ENCODE assay signal across 8 cellular contexts in the genomic region with DNA sequence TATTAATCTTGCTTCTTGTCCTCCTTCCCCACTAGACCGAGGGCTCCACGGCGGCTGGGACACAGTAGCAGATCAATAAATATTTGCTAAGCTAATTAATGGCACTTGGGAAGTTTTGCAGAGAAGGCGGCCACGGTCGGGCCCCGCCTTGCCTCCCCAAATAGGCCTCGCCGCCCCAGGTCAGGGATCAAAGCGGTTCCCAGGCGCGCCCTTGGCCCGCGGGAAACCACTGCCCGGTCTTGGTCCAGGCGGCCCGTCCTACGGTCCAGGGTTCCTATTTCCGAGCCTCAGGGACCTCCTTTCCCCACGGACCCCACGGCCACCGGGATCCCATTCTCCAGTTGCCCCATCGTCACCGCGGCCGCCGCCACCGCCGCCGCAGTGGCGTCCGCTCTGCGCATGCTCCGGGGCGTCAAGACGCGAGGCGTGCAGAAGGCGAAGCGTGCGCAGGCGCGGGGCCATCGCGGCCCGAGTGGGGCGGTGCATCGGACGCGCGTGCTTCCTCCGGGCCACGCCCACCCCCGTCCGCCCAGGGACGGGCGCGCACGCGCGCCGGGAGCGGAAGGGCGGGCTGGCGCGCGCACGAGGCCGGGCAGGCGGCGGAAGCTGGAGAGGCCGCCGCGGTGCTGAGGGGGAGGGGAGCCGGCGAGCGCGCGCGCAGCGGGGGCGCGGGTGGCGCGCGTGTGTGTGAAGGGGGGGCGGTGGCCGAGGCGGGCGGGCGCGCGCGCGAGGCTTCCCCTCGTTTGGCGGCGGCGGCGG. TPM values are rescaled to one million over a fixed set of nuclear protein-coding genes. Genes with fewer than 3 reads are reported as not detected.
A peak's percentile ranks its signal among the peaks of the same experiment; 100 is the strongest.
DNase-seq lines count a peak whose midpoint lies in the region; TF ChIP-seq lines count a peak whose summit lies in the region.

SMARCA4 (plus strand) TSS at position 717 of the 759 bp plus-strand sequence. CDS start 23,122 bp downstream, outside the sequence.

- H4K20me1 ChIP-seq in SK-N-SH (ENCODE audit: insufficient read depth): peaks cover 33% of the 10 kb centered on the region

- H3K27ac ChIP-seq in SK-N-SH (ENCODE audit: low read depth in 2 of 2, low read length in 1 of 2) (peak within 1 kb of the TSS; percentile 58 to 79), substantia nigra (ENCODE audit: low read depth, low read length, poor library complexity, severe bottlenecking) (peak within 1 kb of the TSS; percentile 90)

- peaks cover 5% of the 10 kb centered on the region; the same call in 1 of the 2 replicates for H3K36me3 Mint-ChIP-seq in HFFc6 (ENCODE audit: low read depth)

- H3F3A ChIP-seq in SK-N-SH (replicated peaks; ENCODE audit: insufficient read depth): peaks cover 2% of the 10 kb centered on the region

- H3K9ac ChIP-seq in SK-N-SH: peak within 1 kb of the TSS; percentile 88

- H3K36me3 ChIP-seq in SK-N-SH (replicated peaks in 1 of 2; ENCODE audit: control insufficient read depth in 1 of 2, insufficient read depth in 2 of 2, low read length in 1 of 2): no peaks in the 10 kb centered on the region

- H3K9me2 ChIP-seq in SK-N-SH: no peaks in the 10 kb centered on the region

- H3K4me2 ChIP-seq in SK-N-SH: peak within 1 kb of the TSS; percentile 98

- WGBS in SK-N-SH (ENCODE audit: low lambda C conversion rate): 1% methylated on average over 20 of the region's 100 CpGs

- CTCF ChIA-PET in SK-N-SH (lab: Yijun Ruan, JAX): interaction anchor here (0.8 to 5.2 kb wide), 3 partner anchors 19 to 166 kb away, joined by 4 to 27 read pairs (median 15); no protein-coding TSS in a partner anchor

- H3K79me2 ChIP-seq in SK-N-SH (ENCODE audit: insufficient read depth): peaks cover 54% of the 10 kb centered on the region

- no peaks in the 10 kb centered on the region for H3K9me3 Mint-ChIP-seq in HFFc6

- POLR2A ChIA-PET in SK-N-SH (lab: Yijun Ruan, JAX): interaction anchor here (0.7 to 1.2 kb wide), 2 partner anchors 10 to 125 kb away, joined by 3 to 4 read pairs; partner anchors contain the start of gene TMED1

- H3K4me3 Mint-ChIP-seq in HFFc6: peak within 1 kb of the TSS; percentile 94

- no peak for TF ChIP-seq EP300 in SK-N-SH (IDR thresholded peaks at IDR 0.05; ENCODE audit: borderline replicate concordance in 1 of 2, low read depth in 1 of 2, low read length in 1 of 2)

- peak within 1 kb of the TSS; percentile 90 for H2AFZ ChIP-seq in SK-N-SH (ENCODE audit: low read depth)

- no peaks in the 10 kb centered on the region for H3K9me3 ChIP-seq in SK-N-SH

- TF ChIP-seq CTCF in HFFc6 (IDR thresholded peaks at IDR 0.05) (no peak), SK-N-SH (IDR thresholded peaks at IDR 0.05) (no peak)

- no peak for TF ChIP-seq RAD21 in SK-N-SH (IDR thresholded peaks at IDR 0.05; ENCODE audit: low read length)

- peaks cover 22% of the 10 kb centered on the region for H3K4me1 Mint-ChIP-seq in HFFc6 (ENCODE audit: low read depth)

- H3K27ac Mint-ChIP-seq in HFFc6: peak within 1 kb of the TSS; percentile 91

- no peaks in the 10 kb centered on the region; the same call in 1 of the 2 replicates for H3K27me3 Mint-ChIP-seq in HFFc6 (ENCODE audit: insufficient read depth)

- H3K27me3 ChIP-seq in SK-N-SH (ENCODE audit: insufficient read depth): no peaks in the 10 kb centered on the region

- H3K4me1 ChIP-seq in SK-N-SH (ENCODE audit: control insufficient read depth in 1 of 2, insufficient read depth in 2 of 2, low read depth in 1 of 2, low read length in 1 of 2): peaks cover 0 to 9% of the 10 kb centered on the region in 2 experiments; a peak in 2 of 4 replicates

- DNase-seq in GM04503 (ENCODE audit: low read depth) (peak; percentile 65), HFFc6 (peak; percentile 92), NCI-H1092 (lab: John Stamatoyannopoulos, UW) (peak; percentile 95), SK-N-SH (peak; percentile 100), germinal center (ENCODE audit: low spot score) (peak; percentile 100), non-pigmented ciliary epithelial cell (ENCODE audit: low read depth) (peak; percentile 72), substantia nigra (lab: John Stamatoyannopoulos, UW) (peak; percentile 44 to 99 (median 90))
- peak; percentile 98 for DNase-seq in activated naive CD4-positive, alpha-beta T cell treated with anti-CD3 and anti-CD28 coated beads, Interleukin-2, amount 50 U/mL, for 16 hours

- peak within 1 kb of the TSS; percentile 66 to 76 for H3K4me3 ChIP-seq in SK-N-SH (ENCODE audit: low read depth in 2 of 2, low read length in 1 of 2)

TF ChIP-seq in SK-N-SH, 30 proteins besides CTCF, POLR2A, EP300 and RAD21:
- TF ChIP-seq FOXM1 (IDR thresholded peaks at IDR 0.05; ENCODE audit: low read depth) (no peak), POLR2AphosphoS5 (IDR thresholded peaks at IDR 0.05; ENCODE audit: low read depth, low read length) (peak; percentile 53; the same call in 1 of the 2 replicates), GABPA (IDR thresholded peaks at IDR 0.05; ENCODE audit: low read depth) (peak; percentile 49; the same call in 1 of the 2 replicates), NRF1 (IDR thresholded peaks at IDR 0.05; ENCODE audit: low read depth, low read length) (peak; percentile 100), TEAD4 (IDR thresholded peaks at IDR 0.05; ENCODE audit: borderline replicate concordance, insufficient read depth) (no peak), MXI1 (IDR thresholded peaks at IDR 0.05; ENCODE audit: low read depth, low read length) (peak; percentile 97), TAF1 (IDR thresholded peaks at IDR 0.05; ENCODE audit: borderline replicate concordance, low read depth, low read length) (peak; percentile 7; the same call in 1 of the 2 replicates)
- TF ChIP-seq, protein P1, sequence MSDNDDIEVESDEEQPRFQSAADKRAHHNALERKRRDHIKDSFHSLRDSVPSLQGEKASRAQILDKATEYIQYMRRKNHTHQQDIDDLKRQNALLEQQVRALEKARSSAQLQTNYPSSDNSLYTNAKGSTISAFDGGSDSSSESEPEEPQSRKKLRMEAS (IDR thresholded peaks at IDR 0.05; ENCODE audit: low read depth): peak; percentile 91

RNA-seq across cellular contexts. Expression of gene SMARCA4, which starts in this region (rescaled TPM):
- 100 to 1,000 TPM; 105 to 116 (median 114) TPM for total RNA-seq in HFFc6 (2021; fragmentation: NEBNext Ultra II Directional; extraction: Animal tissue kit (Norgen Biotek cat#: 25700))
- polyA plus RNA-seq in SK-N-SH (2012; rRNA removed): 48.3 and 90.7 TPM in 2 replicates
- 58.0 and 70.3 TPM in 2 replicates for polyA plus RNA-seq in SK-N-SH (2012; cell fraction: cytosol; rRNA removed)
- 142 and 154 TPM in 2 replicates for polyA plus RNA-seq in SK-N-SH (2012; cell fraction: nucleus; rRNA removed)

Comparison
In these comparisons a context has a peak if more than half of its experiments do, and no peak if none do; other contexts are left out.
1. Peak in every context shown above with its lines: DNase-seq, H3K4me3 ChIP-seq and H3K27ac ChIP-seq.